Comparison of ENCODE assay signal across 25 cellular contexts in the genomic region with DNA sequence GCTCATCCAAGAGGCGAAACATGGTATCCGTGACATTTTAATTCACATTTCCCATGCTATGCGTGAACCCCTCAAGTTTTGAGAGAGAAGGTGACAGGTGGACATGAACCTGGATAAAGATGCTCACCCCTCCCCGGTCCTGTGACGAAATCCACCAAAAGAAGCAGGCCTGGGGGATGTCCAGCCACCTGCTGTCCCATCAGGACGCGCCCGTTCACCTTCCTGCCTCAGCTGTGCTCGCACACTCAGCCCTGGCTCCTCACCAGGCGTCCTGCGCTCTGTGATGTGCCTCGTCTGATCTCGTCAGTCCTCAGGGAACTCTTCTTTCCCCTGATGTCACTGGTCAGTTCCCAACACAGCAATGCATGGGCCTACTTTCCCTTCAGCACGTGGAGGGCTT. TPM values are rescaled to one million over a fixed set of nuclear protein-coding genes. Genes with fewer than 3 reads are reported as not detected.
A peak's percentile ranks its signal among the peaks of the same experiment; 100 is the strongest.
DNase-seq lines count a peak whose midpoint lies in the region; ATAC-seq, FAIRE-seq and TF ChIP-seq lines count a peak whose summit lies in the region.
"Had no signal": no experiment of that assay in that cellular context is flagged by ENCODE, and none has a peak within 500 bp of the region (broad histone marks: within the 10 kb centered on the region; RNA-seq: fewer than 3 reads in every experiment).

No MANE protein-coding gene starts in this region.

- H3K9me3 ChIP-seq in lower lobe of right lung: no peaks in the 10 kb centered on the region
- no peaks in the 10 kb centered on the region for H3K9me3 ChIP-seq in thoracic aorta
- H3K9me3 ChIP-seq: A549; BE2C; BLaER1 treated with 17β-estradiol and CSF1 and Interleukin-3, amounts not matched to agents 10 nM and 100 nM had no signal

- H3K36me3 Mint-ChIP-seq in natural killer cell: no peaks in the 10 kb centered on the region
- no peaks in the 10 kb centered on the region for H3K36me3 Mint-ChIP-seq in natural killer cell treated with Interleukin-12 subunit alpha and Interleukin-12 subunit beta and Interleukin-15 and Interleukin-18, amount 100 ng/mL, for 72 hours
- H3K36me3 Mint-ChIP-seq: CD14-positive monocyte; CD8-positive, alpha-beta memory T cell had no signal

- H3K27ac ChIP-seq in lower lobe of right lung: peak overlapping the region; percentile 73
- no peak overlapping the region for H3K27ac ChIP-seq in thoracic aorta
- H3K27ac ChIP-seq: A549 had no signal

- FAIRE-seq in frontal cortex (lab: Jason Lieb, UNC): no peak
- FAIRE-seq: A549, D721Med, GM12878, H1 had no signal

- H3K9me3 Mint-ChIP-seq in natural killer cell: no peaks in the 10 kb centered on the region
- no peaks in the 10 kb centered on the region for H3K9me3 Mint-ChIP-seq in natural killer cell treated with Interleukin-12 subunit alpha and Interleukin-12 subunit beta and Interleukin-15 and Interleukin-18, amount 100 ng/mL, for 72 hours
- H3K9me3 Mint-ChIP-seq: CD14-positive monocyte; CD4-positive, alpha-beta T cell; CD8-positive, alpha-beta memory T cell had no signal

- H3K27me3 Mint-ChIP-seq in natural killer cell (ENCODE audit: low read depth in 2 of 2): peaks cover 6 to 8% of the 10 kb centered on the region in 2 donors
- peaks cover 8 to 19% of the 10 kb centered on the region in 2 donors for H3K27me3 Mint-ChIP-seq in natural killer cell treated with Interleukin-12 subunit alpha and Interleukin-12 subunit beta and Interleukin-15 and Interleukin-18, amount 100 ng/mL, for 72 hours

- no peak overlapping the region for H3K4me3 ChIP-seq in lower lobe of right lung
- H3K4me3 ChIP-seq in thoracic aorta: no peak overlapping the region
- H3K4me3 ChIP-seq: A549; BLaER1 treated with 17β-estradiol and CSF1 and Interleukin-3, amounts not matched to agents 10 nM and 100 nM; GM12878 had no signal

- DNase-seq in natural killer cell: peak; percentile 7
- no peak for DNase-seq in natural killer cell treated with Interleukin-12 subunit alpha and Interleukin-12 subunit beta and Interleukin-15 and Interleukin-18, amount 100 ng/mL, for 72 hours (ENCODE audit: low spot score)
- no peak for DNase-seq in lower lobe of right lung
- no peak for DNase-seq in thoracic aorta (ENCODE audit: low spot score)
- DNase-seq in HT-29 (ENCODE audit: low spot score): no peak
- no peak for DNase-seq in frontal cortex (ENCODE audit: low spot score in 2 of 2)
- DNase-seq: 8988T; ACHN; AML-193; BE2C; CD4-positive, alpha-beta T cell; CD8-positive, alpha-beta memory T cell; DMS 273 treated with DMSO at 0.1 percent for 48 hours; DMS79; EL; GDM1; H7; HCEC 1CT had no signal

- ATAC-seq in natural killer cell (no peak), lower lobe of right lung (no peak), thoracic aorta (ENCODE audit: insufficient number of reproducible peaks, low FRiP score, low read depth) (peak; percentile 12), GM18870 (IDR thresholded peaks at IDR 0.05; ENCODE audit: unreplicated experiment) (no peak)
- no peak for ATAC-seq in natural killer cell treated with Interleukin-12 subunit alpha and Interleukin-12 subunit beta and Interleukin-15 and Interleukin-18, amount 100 ng/mL, for 72 hours
- ATAC-seq: A549 had no signal

- H3K36me3 ChIP-seq in lower lobe of right lung (no peaks in the 10 kb centered on the region), thoracic aorta (no peaks in the 10 kb centered on the region)
- H3K36me3 ChIP-seq: BE2C; BLaER1 treated with 17β-estradiol and CSF1 and Interleukin-3, amounts not matched to agents 10 nM and 100 nM had no signal

- intact Hi-C loops in natural killer cell (cut with micrococcal nuclease): no loop called here
- intact Hi-C loops in lower lobe of right lung (cut with DNase I): no loop called here

- H3K4me1 Mint-ChIP-seq in natural killer cell: peaks cover 33 to 45% of the 10 kb centered on the region in 2 donors
- peaks cover 32 to 39% of the 10 kb centered on the region in 2 donors for H3K4me1 Mint-ChIP-seq in natural killer cell treated with Interleukin-12 subunit alpha and Interleukin-12 subunit beta and Interleukin-15 and Interleukin-18, amount 100 ng/mL, for 72 hours (ENCODE audit: low read depth in 2 of 2)

- H3K4me1 ChIP-seq in lower lobe of right lung (peaks cover 56% of the 10 kb centered on the region), thoracic aorta (ENCODE audit: control insufficient read depth in 1 of 2, low read depth in 2 of 2) (no peaks in the 10 kb centered on the region)
- H3K4me1 ChIP-seq: BE2C had no signal

- no peak overlapping the region for H3K4me3 Mint-ChIP-seq in natural killer cell
- no peak overlapping the region for H3K4me3 Mint-ChIP-seq in natural killer cell treated with Interleukin-12 subunit alpha and Interleukin-12 subunit beta and Interleukin-15 and Interleukin-18, amount 100 ng/mL, for 72 hours
- H3K4me3 Mint-ChIP-seq: CD4-positive, alpha-beta T cell; CD8-positive, alpha-beta memory T cell had no signal

- H3K27me3 ChIP-seq in lower lobe of right lung (ENCODE audit: low read depth) (no peaks in the 10 kb centered on the region), thoracic aorta (replicated peaks; ENCODE audit: insufficient read depth) (no peaks in the 10 kb centered on the region)
- H3K27me3 ChIP-seq: BE2C; BLaER1 treated with 17β-estradiol and CSF1 and Interleukin-3, amounts not matched to agents 10 nM and 100 nM had no signal

- H3K27ac Mint-ChIP-seq in natural killer cell: no peak overlapping the region
- H3K27ac Mint-ChIP-seq in natural killer cell treated with Interleukin-12 subunit alpha and Interleukin-12 subunit beta and Interleukin-15 and Interleukin-18, amount 100 ng/mL, for 72 hours: no peak overlapping the region
- H3K27ac Mint-ChIP-seq: CD4-positive, alpha-beta T cell; CD8-positive, alpha-beta memory T cell had no signal

- TF ChIP-seq CTCF in natural killer cell (IDR thresholded peaks at IDR 0.05): no peak
- no peak for TF ChIP-seq CTCF in lower lobe of right lung (IDR thresholded peaks at IDR 0.05)
- no peak for TF ChIP-seq CTCF in thoracic aorta (IDR thresholded peaks at IDR 0.05)

RNA-seq across cellular contexts. Expression of gene FHAD1, which starts 10.3 kb away (rescaled TPM):
- total RNA-seq in natural killer cell (1 to 10 TPM in 2 of 3 donors, under 1 TPM in 1; 0.72 to 1.9 (median 1.7) TPM), lower lobe of right lung (14.3 TPM), thoracic aorta (1 to 10 TPM in 1 of 2 donors, not detected in 1; 4.4 TPM), frontal cortex (0.41 TPM)
- under 1 TPM in 1 of 2 donors, not detected in 1; 0.42 TPM for total RNA-seq in natural killer cell treated with Interleukin-12 subunit alpha and Interleukin-12 subunit beta and Interleukin-15 and Interleukin-18, amount 100 ng/mL, for 72 hours
- total RNA-seq in HT-29 (2014; rRNA removed; shearing (Covaris generic)): 0.15 and 0.63 TPM in 2 replicates
- total RNA-seq: CD4-positive, alpha-beta T cell; CD8-positive, alpha-beta memory T cell had no signal
